ENCODE assay signal across 22 cellular contexts in the genomic region with DNA sequence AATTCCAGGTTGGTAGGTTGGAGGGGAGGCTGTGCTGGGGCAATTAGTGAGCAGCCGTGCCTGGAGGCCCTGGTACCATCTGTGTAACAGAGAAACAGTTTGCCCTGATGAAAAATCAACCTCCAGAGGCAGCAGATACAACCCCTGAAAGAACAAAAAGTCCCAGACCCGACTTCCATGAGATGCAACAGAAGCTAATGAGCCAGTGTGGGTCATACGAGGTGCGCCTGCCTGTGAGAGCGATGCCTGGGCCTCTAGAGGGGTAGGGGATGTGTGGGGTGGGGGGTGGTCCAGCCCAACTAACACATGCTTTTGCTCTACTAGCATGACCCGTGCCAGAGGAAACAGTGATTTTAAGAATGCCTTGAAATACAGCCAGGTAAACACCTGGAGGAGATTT. TPM values are rescaled to one million over a fixed set of nuclear protein-coding genes. Genes with fewer than 3 reads are reported as not detected.
A peak's percentile ranks its signal among the peaks of the same experiment; 100 is the strongest.
DNase-seq lines count a peak whose midpoint lies in the region; ATAC-seq and TF ChIP-seq lines count a peak whose summit lies in the region.
"Had no signal": no experiment of that assay in that cellular context is flagged by ENCODE, and none has a peak within 500 bp of the region (broad histone marks: within the 10 kb centered on the region; RNA-seq: fewer than 3 reads in every experiment).

No MANE protein-coding gene starts in this region.

- DNase-seq in NCI-H146 (lab: John Stamatoyannopoulos, UW) = peak; percentile 72
- DNase-seq in NCI-H146 treated with DMSO at 0.1 percent for 48 hours (lab: John Stamatoyannopoulos, UW; ENCODE audit: unreplicated experiment) = no peak
- DNase-seq in heart left ventricle = no peak
- no peak for DNase-seq in mesothelial cell of epicardium (ENCODE audit: low spot score in 2 of 2, unreplicated experiment in 2 of 2)
- no peak for DNase-seq in tibial nerve (ENCODE audit: low spot score in 2 of 2)
- DNase-seq in NCI-H2029 treated with DMSO at 0.1 percent for 48 hours (lab: John Stamatoyannopoulos, UW) = no peak
- no peak for DNase-seq in esophagus squamous epithelium (lab: John Stamatoyannopoulos, UW)
- DNase-seq in islet precursor cell = no peak
- DNase-seq: 8988T, COR-L47, DMS153, EL, GM23248, Karpas-422, NCI-H1417 treated with DMSO at 0.1 percent for 48 hours, NCI-H2029, NCI-H446 treated with DMSO at 0.1 percent for 48 hours, NCI-H69, SHP77 had no signal

- H3K36me3 Mint-ChIP-seq in mesothelial cell of epicardium = peaks cover 6% of the 10 kb centered on the region
- H3K36me3 Mint-ChIP-seq: CD14-positive monocyte, IgD-negative memory B cell had no signal

- ATAC-seq in heart left ventricle = peak; percentile 32 to 66 (median 54)
- ATAC-seq: HCT116 had no signal

- H3K27ac Mint-ChIP-seq in mesothelial cell of epicardium = peak overlapping the region; percentile 33
- H3K27ac Mint-ChIP-seq: CD14-positive monocyte, IgD-negative memory B cell had no signal

- no peak for TF ChIP-seq CTCF in heart left ventricle (IDR thresholded peaks at IDR 0.05)
- no peak for TF ChIP-seq CTCF in mesothelial cell of epicardium (IDR thresholded peaks at IDR 0.05; ENCODE audit: unreplicated experiment)
- no peak for TF ChIP-seq CTCF in tibial nerve (IDR thresholded peaks at IDR 0.05)
- TF ChIP-seq CTCF in esophagus squamous epithelium (IDR thresholded peaks at IDR 0.05) = no peak

- peaks cover 7% of the 10 kb centered on the region for H3K9me3 Mint-ChIP-seq in mesothelial cell of epicardium
- H3K9me3 Mint-ChIP-seq: IgD-negative memory B cell had no signal

- intact Hi-C loops in heart left ventricle (cut with DNase I) (loop anchor here in 1 of 10 donors (10.0 kb wide), 1 partner anchor 108 kb away; no protein-coding TSS in a partner anchor), esophagus squamous epithelium (cut with DNase I) (no loop called here)

- TF ChIP-seq POLR2A in heart left ventricle (IDR thresholded peaks at IDR 0.05) (no peak), tibial nerve (IDR thresholded peaks at IDR 0.05) (no peak), esophagus squamous epithelium (IDR thresholded peaks at IDR 0.05) (no peak)

- no peak for TF ChIP-seq EP300 in tibial nerve (IDR thresholded peaks at IDR 0.05)

- H3K27me3 ChIP-seq in heart left ventricle (no peaks in the 10 kb centered on the region), tibial nerve (no peaks in the 10 kb centered on the region), esophagus squamous epithelium (no peaks in the 10 kb centered on the region)

- H3K27ac ChIP-seq in heart left ventricle (peak overlapping the region in 5 of 12 donors; percentile 0 to 36 (median 22)), tibial nerve (peak overlapping the region; percentile 63 to 94 (median 88)), esophagus squamous epithelium (no peak overlapping the region)
- H3K27ac ChIP-seq: GM23248 had no signal

- H3K27me3 Mint-ChIP-seq in mesothelial cell of epicardium (ENCODE audit: low read depth) = peaks cover 2% of the 10 kb centered on the region

- H3K4me1 ChIP-seq in heart left ventricle (peaks cover 0 to 59% (median 26%) of the 10 kb centered on the region in 12 donors), tibial nerve (peaks cover 0 to 67% (median 19%) of the 10 kb centered on the region in 4 donors), esophagus squamous epithelium (peaks cover 0 to 21% (median 0%) of the 10 kb centered on the region in 3 donors)

- no peak overlapping the region for H3K4me3 ChIP-seq in heart left ventricle
- no peak overlapping the region for H3K4me3 ChIP-seq in tibial nerve
- no peak overlapping the region for H3K4me3 ChIP-seq in esophagus squamous epithelium
- H3K4me3 ChIP-seq: GM23248 had no signal

- H3K4me1 Mint-ChIP-seq in mesothelial cell of epicardium = peaks cover 25% of the 10 kb centered on the region
- H3K4me1 Mint-ChIP-seq: CD14-positive monocyte, IgD-negative memory B cell had no signal

- WGBS in heart left ventricle, 4 donors = 66 to 74% (median 72%) methylated on average over 6 of the region's 6 CpGs
- 38 to 60% methylated on average over 6 of the region's 6 CpGs for WGBS in tibial nerve, 2 donors
- WGBS in esophagus squamous epithelium, 2 donors = 75 to 79% methylated on average over 3 to 6 of the region's 6 CpGs

- H3K9me3 ChIP-seq in heart left ventricle (peaks cover 0 to 5% (median 0%) of the 10 kb centered on the region in 12 donors), tibial nerve (no peaks in the 10 kb centered on the region), esophagus squamous epithelium (peaks cover 0 to 4% (median 0%) of the 10 kb centered on the region in 3 donors)

- H3K4me3 Mint-ChIP-seq in mesothelial cell of epicardium = no peak overlapping the region
- H3K4me3 Mint-ChIP-seq: CD14-positive monocyte, IgD-negative memory B cell had no signal

- H3K36me3 ChIP-seq in heart left ventricle = no peaks in the 10 kb centered on the region
- no peaks in the 10 kb centered on the region for H3K36me3 ChIP-seq in tibial nerve
- H3K36me3 ChIP-seq in esophagus squamous epithelium = no peaks in the 10 kb centered on the region

RNA-seq across cellular contexts. Expression of gene CELF2, which starts 39.3 kb away (rescaled TPM):
- total RNA-seq in heart left ventricle = 100 to 1,000 TPM in 1 of 9 donors, 10 to 100 TPM in 8; 61.2 to 103 (median 73.3) TPM
- polyA plus RNA-seq in heart left ventricle = 10 to 100 TPM; 14.2 to 33.3 TPM
- 24.0 to 27.2 TPM (median 25.2 TPM) in 3 replicates for total RNA-seq in mesothelial cell of epicardium
- 100 to 1,000 TPM; 106 to 127 (median 120) TPM for total RNA-seq in tibial nerve
- total RNA-seq in esophagus squamous epithelium = 10 to 100 TPM in 2 of 4 donors, 1 to 10 TPM in 2; 4.2 to 62.4 (median 13.5) TPM

Comparison
In these comparisons a context has a peak if more than half of its experiments do, and no peak if none do; other contexts are left out.
1. H3K27ac ChIP-seq: peak in tibial nerve (4 of 4); none in esophagus squamous epithelium (0 of 4).